ENCODE assay signal across 18 cellular contexts in the genomic region with DNA sequence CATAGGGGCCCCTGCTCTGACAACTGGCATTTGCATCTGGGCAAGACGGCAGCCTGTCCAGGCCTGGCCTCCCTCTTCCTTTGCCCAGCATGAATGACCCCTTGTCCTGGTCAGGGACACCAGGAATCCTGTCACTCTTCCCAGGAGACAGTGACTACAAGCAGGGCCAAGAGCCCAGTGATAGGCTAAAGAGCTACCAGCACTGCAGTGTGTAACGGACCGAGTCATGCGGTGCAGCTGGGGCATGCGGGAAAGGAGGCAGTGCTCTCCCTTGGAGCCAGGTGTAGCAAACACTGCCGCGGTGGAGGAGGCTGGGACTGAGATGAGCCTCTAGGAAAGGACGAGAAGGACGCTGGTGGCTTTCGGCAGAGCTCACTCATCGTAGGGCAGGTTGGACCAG. TPM values are rescaled to one million over a fixed set of nuclear protein-coding genes. Genes with fewer than 3 reads are reported as not detected.
A peak's percentile ranks its signal among the peaks of the same experiment; 100 is the strongest.
DNase-seq lines count a peak whose midpoint lies in the region; ATAC-seq and TF ChIP-seq lines count a peak whose summit lies in the region.
"Had no signal": no experiment of that assay in that cellular context is flagged by ENCODE, and none has a peak within 500 bp of the region (broad histone marks: within the 10 kb centered on the region; RNA-seq: fewer than 3 reads in every experiment).

No MANE protein-coding gene starts in this region.

- no peaks in the 10 kb centered on the region for H3K36me3 Mint-ChIP-seq in neural crest cell (ENCODE audit: low read depth)
- no peaks in the 10 kb centered on the region for H3K36me3 Mint-ChIP-seq in CD4-positive, alpha-beta T cell (ENCODE audit: low read depth)
- H3K36me3 Mint-ChIP-seq: IgD-negative memory B cell had no signal

- H3K4me3 ChIP-seq in HEK293 (ENCODE audit: low read depth, low read length), result no peak overlapping the region
- H3K4me3 ChIP-seq: PC-9 had no signal

- POLR2A ChIA-PET in HEK293 (lab: Yijun Ruan, JAX), result no interaction called here
- POLR2A ChIA-PET in CD4-positive, alpha-beta T cell (lab: Charles Lee), result no interaction called here

- no peaks in the 10 kb centered on the region for H3K9me3 Mint-ChIP-seq in neural crest cell
- H3K9me3 Mint-ChIP-seq in CD4-positive, alpha-beta T cell, result no peaks in the 10 kb centered on the region
- H3K9me3 Mint-ChIP-seq: IgD-negative memory B cell had no signal

- TF ChIP-seq CTCF in HEK293 (tag by site-specific recombination; IDR thresholded peaks at IDR 0.05) (no peak), foreskin keratinocyte (conservative IDR thresholded peaks at IDR 0.05) (no peak), neural crest cell (conservative IDR thresholded peaks at IDR 0.05) (no peak)
- no peak for TF ChIP-seq CTCF in CD4-positive, alpha-beta T cell (IDR thresholded peaks at IDR 0.05)

- H3K9me3 ChIP-seq in HEK293 (ENCODE audit: control insufficient read depth, insufficient read depth, low read depth, low read length), result no peaks in the 10 kb centered on the region
- no peaks in the 10 kb centered on the region for H3K9me3 ChIP-seq in CD4-positive, alpha-beta T cell (ENCODE audit: control insufficient read depth, low read length)

- no peak overlapping the region for H3K27ac ChIP-seq in HEK293 (ENCODE audit: extremely low read depth, low read depth, low read length)
- H3K27ac ChIP-seq in foreskin keratinocyte, result peak overlapping the region; percentile 100
- H3K27ac ChIP-seq in CD4-positive, alpha-beta T cell (ENCODE audit: low read depth, low read length), result no peak overlapping the region
- H3K27ac ChIP-seq: C4-2B, PC-9 had no signal

- H3K4me3 Mint-ChIP-seq in neural crest cell, result no peak overlapping the region
- no peak overlapping the region for H3K4me3 Mint-ChIP-seq in CD4-positive, alpha-beta T cell
- H3K4me3 Mint-ChIP-seq: IgD-negative memory B cell had no signal

- peak overlapping the region; percentile 13 for H3K27ac Mint-ChIP-seq in neural crest cell (ENCODE audit: unreplicated experiment)
- no peak overlapping the region for H3K27ac Mint-ChIP-seq in CD4-positive, alpha-beta T cell
- H3K27ac Mint-ChIP-seq: IgD-negative memory B cell had no signal

- DNase-seq in NCI-H2196 (lab: John Stamatoyannopoulos, UW; ENCODE audit: unreplicated experiment) (peak; percentile 2), NCI-H2196 treated with DMSO at 0.1 percent for 48 hours (lab: John Stamatoyannopoulos, UW; ENCODE audit: unreplicated experiment) (no peak), foreskin keratinocyte (no peak), neural crest cell (ENCODE audit: low read depth, low spot score) (no peak)
- no peak for DNase-seq in CD4-positive, alpha-beta T cell
- DNase-seq: Calu3, DMS79 treated with DMSO at 0.1 percent for 48 hours, GF-D8, HCEC 1CT, NCI-H2029 treated with DMSO at 0.1 percent for 48 hours, NCI-H345, PC-9 had no signal

- H3K4me1 ChIP-seq in HEK293 (ENCODE audit: control insufficient read depth, insufficient read depth, low read length) (peaks cover 11% of the 10 kb centered on the region; the same call in 1 of the 2 replicates), foreskin keratinocyte (peaks cover 18% of the 10 kb centered on the region)

- ATAC-seq in foreskin keratinocyte (no peak), GM19463 (IDR thresholded peaks at IDR 0.05; ENCODE audit: unreplicated experiment) (no peak), GM19395 (IDR thresholded peaks at IDR 0.05; ENCODE audit: unreplicated experiment) (no peak)
- no peak for ATAC-seq in CD4-positive, alpha-beta T cell (ENCODE audit: poor library complexity)
- ATAC-seq: SK-N-SH treated with all-trans-retinoic acid at 6 μM for 48 hours had no signal

- H3K4me1 Mint-ChIP-seq in neural crest cell, result peaks cover 15% of the 10 kb centered on the region
- no peaks in the 10 kb centered on the region for H3K4me1 Mint-ChIP-seq in CD4-positive, alpha-beta T cell (ENCODE audit: low read depth)

- H3K27me3 Mint-ChIP-seq in neural crest cell (ENCODE audit: low read depth), result no peaks in the 10 kb centered on the region
- peaks cover 17% of the 10 kb centered on the region for H3K27me3 Mint-ChIP-seq in CD4-positive, alpha-beta T cell

- intact Hi-C loops in CD4-positive, alpha-beta T cell (cut with DNase I, micrococcal nuclease), result no loop called here

- H3K36me3 ChIP-seq in HEK293 (ENCODE audit: control insufficient read depth in 2 of 2, insufficient read depth in 1 of 2, low read length in 2 of 2), result no peaks in the 10 kb centered on the region

- no peaks in the 10 kb centered on the region for H3K27me3 ChIP-seq in foreskin keratinocyte
- no peaks in the 10 kb centered on the region for H3K27me3 ChIP-seq in CD4-positive, alpha-beta T cell (ENCODE audit: control insufficient read depth, insufficient read depth, low read length)

- CTCF ChIA-PET in HEK293 (lab: Yijun Ruan, JAX), result no interaction called here
- CTCF ChIA-PET in CD4-positive, alpha-beta T cell (lab: Charles Lee), result no interaction called here

TF ChIP-seq in HEK293, 187 proteins besides CTCF, POLR2A, EP300 and RAD21:
- TF ChIP-seq ZNF24 (tag by site-specific recombination; IDR thresholded peaks at IDR 0.05), result no peak
- TF ChIP-seq ZNF843 (tag by site-specific recombination; IDR thresholded peaks at IDR 0.05), result no peak
- no peak for TF ChIP-seq ZSCAN30 (tag by site-specific recombination; IDR thresholded peaks at IDR 0.05)
- no peak for TF ChIP-seq ZNF623 (tag by site-specific recombination; IDR thresholded peaks at IDR 0.05)
- TF ChIP-seq, protein P1, sequence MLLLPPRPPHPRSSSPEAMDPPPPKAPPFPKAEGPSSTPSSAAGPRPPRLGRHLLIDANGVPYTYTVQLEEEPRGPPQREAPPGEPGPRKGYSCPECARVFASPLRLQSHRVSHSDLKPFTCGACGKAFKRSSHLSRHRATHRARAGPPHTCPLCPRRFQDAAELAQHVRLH (tag by site-specific recombination; IDR thresholded peaks at IDR 0.05), result no peak
- peak; percentile 40 for TF ChIP-seq ZIC2 (tag by site-specific recombination; IDR thresholded peaks at IDR 0.05)
- TF ChIP-seq, protein P2, sequence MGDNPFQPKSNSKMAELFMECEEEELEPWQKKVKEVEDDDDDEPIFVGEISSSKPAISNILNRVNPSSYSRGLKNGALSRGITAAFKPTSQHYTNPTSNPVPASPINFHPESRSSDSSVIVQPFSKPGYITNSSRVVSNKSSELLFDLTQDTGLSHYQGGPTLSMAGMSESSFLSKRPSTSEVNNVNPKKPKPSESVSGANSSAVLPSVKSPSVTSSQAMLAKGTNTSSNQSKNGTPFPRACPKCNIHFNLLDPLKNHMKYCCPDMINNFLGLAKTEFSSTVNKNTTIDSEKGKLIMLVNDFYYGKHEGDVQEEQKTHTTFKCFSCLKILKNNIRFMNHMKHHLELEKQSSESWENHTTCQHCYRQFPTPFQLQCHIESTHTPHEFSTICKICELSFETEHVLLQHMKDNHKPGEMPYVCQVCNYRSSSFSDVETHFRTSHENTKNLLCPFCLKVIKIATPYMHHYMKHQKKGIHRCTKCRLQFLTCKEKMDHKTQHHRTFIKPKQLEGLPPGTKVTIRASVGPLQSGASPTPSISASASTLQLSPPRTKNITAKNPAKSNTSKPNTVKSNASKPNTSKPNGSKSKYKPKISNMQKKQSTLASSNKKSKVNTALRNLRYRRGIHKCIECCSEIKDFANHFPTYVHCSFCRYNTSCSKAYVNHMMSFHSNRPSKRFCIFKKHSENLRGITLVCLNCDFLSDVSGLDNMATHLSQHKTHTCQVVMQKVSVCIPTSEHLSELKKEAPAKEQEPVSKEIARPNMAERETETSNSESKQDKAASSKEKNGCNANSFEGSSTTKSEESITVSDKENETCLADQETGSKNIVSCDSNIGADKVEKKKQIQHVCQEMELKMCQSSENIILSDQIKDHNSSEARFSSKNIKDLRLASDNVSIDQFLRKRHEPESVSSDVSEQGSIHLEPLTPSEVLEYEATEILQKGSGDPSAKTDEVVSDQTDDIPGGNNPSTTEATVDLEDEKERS (tag by site-specific recombination; IDR thresholded peaks at IDR 0.05), result no peak
- no peak for TF ChIP-seq ZXDB (tag by site-specific recombination; IDR thresholded peaks at IDR 0.05)

RNA-seq across cellular contexts. Expression of a gene that starts 38.7 kb away (rescaled TPM):
- 352 and 371 TPM in 2 replicates for total RNA-seq in foreskin keratinocyte
- 63.1 and 67.4 TPM in 2 replicates for polyA plus RNA-seq in foreskin keratinocyte
- total RNA-seq in neural crest cell, result 9.4 and 9.5 TPM in 2 replicates
- total RNA-seq in CD4-positive, alpha-beta T cell, result under 1 TPM in 1 of 2 experiments, not detected in 1; 0.14 TPM

Comparison
In these comparisons a context has a peak if more than half of its experiments do, and no peak if none do; other contexts are left out.
1. RNA of a gene that starts 38.7 kb away (total RNA-seq): 352 to 371 TPM in foreskin keratinocyte; 9.4 to 9.5 TPM in neural crest cell and 0.14 TPM in CD4-positive, alpha-beta T cell; every median in the first group is over 10 times any median in the second.